8 cellular contexts compared by ENCODE assay signal in the genomic region with DNA sequence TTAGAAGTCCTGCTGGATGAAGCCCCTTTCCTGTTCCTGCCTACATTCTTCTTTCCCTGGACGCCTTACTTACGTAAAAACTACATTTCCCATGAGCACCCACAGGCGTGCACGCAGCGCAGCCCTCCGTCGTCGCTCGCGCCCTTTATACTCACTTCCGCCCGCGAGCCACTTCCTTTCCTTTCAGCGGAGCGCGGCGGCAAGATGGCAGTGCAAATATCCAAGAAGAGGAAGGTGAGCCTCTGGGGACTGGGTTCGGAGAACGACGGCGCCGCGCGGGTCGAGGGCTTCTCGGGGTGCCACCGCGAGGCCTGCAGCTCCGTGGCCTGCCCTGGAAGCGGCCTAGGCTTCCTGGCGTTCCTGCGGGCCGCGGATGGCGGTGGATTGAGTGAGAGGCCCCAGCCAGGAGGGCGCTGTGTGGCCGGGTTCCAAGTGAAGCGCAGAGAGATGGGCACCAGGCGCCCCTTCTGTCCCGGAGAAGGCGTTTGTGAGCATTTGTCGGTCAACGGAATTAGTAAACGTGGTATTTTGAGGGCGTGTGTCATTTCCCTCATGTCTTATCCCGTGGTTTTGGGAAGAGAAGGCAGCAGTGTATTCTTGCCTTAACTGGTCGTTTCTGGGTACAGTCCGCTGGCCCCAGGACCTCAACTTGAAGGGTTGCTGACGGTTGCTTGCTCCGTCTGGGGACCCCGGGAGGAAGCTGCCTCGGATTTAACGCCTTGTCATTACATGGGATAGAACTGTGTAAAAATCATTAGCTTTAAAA. TPM values are rescaled to one million over a fixed set of nuclear protein-coding genes. Genes with fewer than 3 reads are reported as not detected.
DNase-seq lines count a peak whose midpoint lies in the region; ATAC-seq, FAIRE-seq and TF ChIP-seq lines count a peak whose summit lies in the region.

A gene (plus strand): TSS at position 175 of the 766 bp plus-strand sequence. CDS start 30 bp downstream, at position 205.

- H3K9me3 Mint-ChIP-seq in activated naive CD8-positive, alpha-beta T cell (ENCODE audit: low read depth), result no peaks in the 10 kb centered on the region

- DNase-seq in GM10266 (ENCODE audit: extremely low spot score) (peak; percentile 92), NCI-H1092 (lab: John Stamatoyannopoulos, UW) (peak; percentile 95), SKM-1 treated with dmso at 0.1 percent for 144 hours (lab: John Stamatoyannopoulos, UW; ENCODE audit: unreplicated experiment) (peak; percentile 92), Right ventricle myocardium inferior (ENCODE audit: missing footprints) (peak; percentile 98), pancreas (peak; percentile 86 to 96 (median 90)), tibial artery (peak; percentile 94 to 95)

- intact Hi-C loops in Right ventricle myocardium inferior (cut with DNase I) (no loop called here), pancreas (cut with DNase I) (loop anchor here in 1 of 3 donors (10.0 kb wide), 1 partner anchor 45 kb away; no protein-coding TSS in a partner anchor), tibial artery (cut with DNase I; ENCODE audit: low total_unique reads) (loop anchor here (10.0 kb wide), 1 partner anchor 45 kb away; no protein-coding TSS in a partner anchor)

- H3K4me1 ChIP-seq in pancreas, result peaks cover 12 to 25% (median 19%) of the 10 kb centered on the region in 3 donors
- H3K4me1 ChIP-seq in tibial artery, result peaks cover 0 to 29% (median 18%) of the 10 kb centered on the region in 4 donors

- H3K27me3 Mint-ChIP-seq in activated naive CD8-positive, alpha-beta T cell, result no peaks in the 10 kb centered on the region

- H3K9me3 ChIP-seq in pancreas (no peaks in the 10 kb centered on the region), tibial artery (no peaks in the 10 kb centered on the region)

- H3K36me3 ChIP-seq in pancreas (peaks cover 11 to 35% (median 30%) of the 10 kb centered on the region in 3 donors), tibial artery (peaks cover 28 to 39% (median 39%) of the 10 kb centered on the region in 3 donors)

- H3K27ac ChIP-seq in pancreas (peak within 1 kb of the TSS; percentile 56 to 88 (median 82)), tibial artery (peak within 1 kb of the TSS; percentile 87 to 88)

- H3K4me3 ChIP-seq in pancreas, result peak within 1 kb of the TSS; percentile 55 to 88 (median 68)
- H3K4me3 ChIP-seq in tibial artery, result peak within 1 kb of the TSS; percentile 60 to 70

- 0 to 1% methylated on average over 40 to 53 of the region's 53 CpGs for WGBS in pancreas, 2 donors

- H3K27me3 ChIP-seq in pancreas, result no peaks in the 10 kb centered on the region
- no peaks in the 10 kb centered on the region for H3K27me3 ChIP-seq in tibial artery

- TF ChIP-seq CTCF in GM10266 (IDR thresholded peaks at IDR 0.05; ENCODE audit: control insufficient read depth, insufficient read depth, low read depth, missing control alignments) (peak; percentile 31), pancreas (IDR thresholded peaks at IDR 0.05) (no peak), tibial artery (IDR thresholded peaks at IDR 0.05) (peak in 1 of 2 experiments; percentile 25)

- peaks cover 39% of the 10 kb centered on the region for H3K4me1 Mint-ChIP-seq in activated naive CD8-positive, alpha-beta T cell (ENCODE audit: low read depth)

- peak within 1 kb of the TSS; percentile 100 for H3K4me3 Mint-ChIP-seq in activated naive CD8-positive, alpha-beta T cell

- ATAC-seq in HG02571 (IDR thresholded peaks at IDR 0.05; ENCODE audit: unreplicated experiment) (peak; percentile 84), Right ventricle myocardium inferior (peak; percentile 98), pancreas (peak; percentile 97 to 98 (median 97))

- no peak for FAIRE-seq in pancreas (lab: Jason Lieb, UNC)

- H3K36me3 Mint-ChIP-seq in activated naive CD8-positive, alpha-beta T cell, result peaks cover 26% of the 10 kb centered on the region

- H3K27ac Mint-ChIP-seq in activated naive CD8-positive, alpha-beta T cell, result peak within 1 kb of the TSS; percentile 98

RNA-seq across cellular contexts. Expression of the gene that starts here (rescaled TPM):
- 972 TPM for total RNA-seq in Right ventricle myocardium inferior
- 1,000 to 10,000 TPM in 5 of 6 donors, 100 to 1,000 TPM in 1; 824 to 1,938 (median 1,523) TPM for total RNA-seq in pancreas
- polyA plus RNA-seq in pancreas, result 1,000 to 10,000 TPM; 1,208 to 1,382 TPM

Comparison
In these comparisons a context has a peak if more than half of its experiments do, and no peak if none do; other contexts are left out.
1. Peak in every context shown above with its lines: DNase-seq, ATAC-seq, H3K4me3 ChIP-seq and H3K27ac ChIP-seq.